ENCODE assay signal across 1 cellular context in the genomic region with DNA sequence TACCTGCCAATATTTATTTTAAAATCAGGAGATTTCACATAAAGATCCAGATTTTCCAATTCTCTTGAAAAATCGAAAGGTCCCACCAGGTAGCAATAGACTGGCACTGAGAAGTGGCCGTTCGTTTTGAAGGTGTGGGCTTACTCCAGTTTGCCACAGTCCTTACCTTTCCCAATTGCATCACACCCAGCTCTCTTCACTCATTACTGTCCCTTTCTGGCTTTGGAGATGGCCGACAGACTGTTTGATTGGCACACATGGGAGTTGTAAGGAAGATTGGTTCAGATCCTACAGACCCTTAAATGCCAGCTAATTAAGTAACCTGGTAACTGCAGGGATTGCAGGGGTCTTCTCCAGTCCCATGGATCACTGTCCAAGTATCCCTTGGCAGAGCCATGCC.
TF ChIP-seq lines count a peak whose summit lies in the region.

No MANE protein-coding gene starts in this region.

TF ChIP-seq in SK-N-SH, 30 proteins besides CTCF, POLR2A, EP300 and RAD21 (continued from another document):
- TF ChIP-seq FOSL2 (IDR thresholded peaks at IDR 0.05; ENCODE audit: borderline replicate concordance, low read depth), result no peak
- TF ChIP-seq, protein P1, sequence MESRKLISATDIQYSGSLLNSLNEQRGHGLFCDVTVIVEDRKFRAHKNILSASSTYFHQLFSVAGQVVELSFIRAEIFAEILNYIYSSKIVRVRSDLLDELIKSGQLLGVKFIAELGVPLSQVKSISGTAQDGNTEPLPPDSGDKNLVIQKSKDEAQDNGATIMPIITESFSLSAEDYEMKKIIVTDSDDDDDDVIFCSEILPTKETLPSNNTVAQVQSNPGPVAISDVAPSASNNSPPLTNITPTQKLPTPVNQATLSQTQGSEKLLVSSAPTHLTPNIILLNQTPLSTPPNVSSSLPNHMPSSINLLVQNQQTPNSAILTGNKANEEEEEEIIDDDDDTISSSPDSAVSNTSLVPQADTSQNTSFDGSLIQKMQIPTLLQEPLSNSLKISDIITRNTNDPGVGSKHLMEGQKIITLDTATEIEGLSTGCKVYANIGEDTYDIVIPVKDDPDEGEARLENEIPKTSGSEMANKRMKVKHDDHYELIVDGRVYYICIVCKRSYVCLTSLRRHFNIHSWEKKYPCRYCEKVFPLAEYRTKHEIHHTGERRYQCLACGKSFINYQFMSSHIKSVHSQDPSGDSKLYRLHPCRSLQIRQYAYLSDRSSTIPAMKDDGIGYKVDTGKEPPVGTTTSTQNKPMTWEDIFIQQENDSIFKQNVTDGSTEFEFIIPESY (IDR thresholded peaks at IDR 0.05; ENCODE audit: borderline replicate concordance, low read depth), result no peak
